Comparison of ENCODE assay signal across 20 cellular contexts in the genomic region with DNA sequence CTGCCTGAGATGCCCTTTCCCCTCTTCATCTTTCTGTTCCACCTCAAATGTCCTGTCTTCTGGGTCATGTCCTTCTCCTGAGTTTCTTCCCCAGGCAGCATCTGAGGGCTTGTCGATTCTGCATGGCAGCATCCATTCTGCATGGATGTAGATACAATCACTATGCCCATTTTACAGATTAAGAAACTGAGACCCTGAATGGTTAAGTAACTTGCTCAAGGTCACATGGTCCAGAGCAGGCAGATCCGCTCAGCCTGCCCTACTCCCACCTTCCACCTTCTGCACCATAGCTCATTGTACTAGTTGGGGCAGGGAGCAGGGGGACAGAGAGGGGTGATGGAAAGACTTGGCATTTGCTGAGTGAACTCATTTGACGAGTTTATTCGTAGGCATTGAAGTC.
"Had no signal": no experiment of that assay in that cellular context is flagged by ENCODE, and none has a peak within 500 bp of the region (broad histone marks: within the 10 kb centered on the region; RNA-seq: fewer than 3 reads in every experiment).

No MANE protein-coding gene starts in this region.

- ATAC-seq: SK-N-SH treated with all-trans-retinoic acid at 6 μM for 48 hours had no signal

- H3K27ac ChIP-seq: KMS-11 had no signal

- DNase-seq: IMR-90, Kasumi-1, MM.1S, NCI-H1048, NCI-H1105, NCI-H1417, NCI-H146, NCI-H1694 treated with DMSO at 0.1 percent for 48 hours, NCI-H1930, NCI-H2081, NCI-H2171, NCI-H226, NCI-H446, NCI-H510A, NCI-H524 treated with DMSO at 0.1 percent for 48 hours, NCI-H774, RPMI8226, SHP77 had no signal
